In the genomic region with DNA sequence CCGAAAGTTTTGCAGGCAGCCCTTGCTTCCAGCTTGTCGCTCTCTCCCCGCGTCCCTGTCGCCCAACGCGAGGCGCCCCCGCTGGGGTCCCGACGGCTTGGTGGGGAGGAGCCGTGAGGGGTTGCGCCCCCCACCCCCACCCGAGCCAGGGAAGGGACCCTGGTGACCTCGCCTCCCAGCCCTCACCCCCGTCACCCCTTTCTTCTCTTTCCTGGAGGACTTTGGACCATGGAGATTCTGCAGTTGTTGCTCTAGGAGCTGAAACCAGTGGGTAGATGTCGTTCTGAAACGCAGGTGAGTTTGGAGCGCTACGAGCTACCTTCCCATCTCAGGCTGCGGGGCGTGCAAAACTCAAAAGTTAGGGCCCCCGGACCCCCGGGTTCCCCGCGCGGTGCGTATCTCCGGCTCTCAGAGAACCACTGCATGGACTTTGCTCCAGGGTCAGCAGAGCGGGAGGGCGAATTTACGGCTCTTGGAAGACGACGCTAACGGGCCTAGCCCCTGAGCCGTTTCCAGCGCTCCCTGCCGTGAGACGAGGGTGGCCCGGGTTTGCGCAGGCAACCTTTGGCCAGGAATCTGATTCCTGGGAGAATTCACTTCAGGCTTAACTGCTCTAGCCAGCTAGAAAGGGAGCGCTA, we compare ENCODE assay signal across 8 cellular contexts. TPM values are rescaled to one million over a fixed set of nuclear protein-coding genes. Genes with fewer than 3 reads are reported as not detected.
DNase-seq lines count a peak whose midpoint lies in the region; ATAC-seq and TF ChIP-seq lines count a peak whose summit lies in the region.

No MANE protein-coding gene starts in this region.

- intact Hi-C loops in left colon (cut with DNase I, micrococcal nuclease), result loop anchor here in 1 of 2 donors (5.0 kb wide), 1 partner anchor 135 kb away; no protein-coding TSS in a partner anchor

- H3K9me3 Mint-ChIP-seq in stimulated activated effector memory CD8-positive, alpha-beta T cell treated with anti-CD3 and anti-CD28 coated beads, Interleukin-12 subunit alpha, Interleukin-12 subunit beta, amount 100 ng/mL, for 72 hours, result no peaks in the 10 kb centered on the region

- ATAC-seq in left colon (peak; percentile 71), GM18909 (IDR thresholded peaks at IDR 0.05; ENCODE audit: poor library complexity, unreplicated experiment) (no peak)
- ATAC-seq in stimulated activated effector memory CD8-positive, alpha-beta T cell treated with anti-CD3 and anti-CD28 coated beads, Interleukin-12 subunit alpha, Interleukin-12 subunit beta, amount 100 ng/mL, for 72 hours, result no peak

- H3K36me3 Mint-ChIP-seq in stimulated activated effector memory CD8-positive, alpha-beta T cell treated with anti-CD3 and anti-CD28 coated beads, Interleukin-12 subunit alpha, Interleukin-12 subunit beta, amount 100 ng/mL, for 72 hours, result no peaks in the 10 kb centered on the region

- H3K4me3 Mint-ChIP-seq in stimulated activated effector memory CD8-positive, alpha-beta T cell treated with anti-CD3 and anti-CD28 coated beads, Interleukin-12 subunit alpha, Interleukin-12 subunit beta, amount 100 ng/mL, for 72 hours, result peak overlapping the region; percentile 94

- peaks cover 4% of the 10 kb centered on the region; the same call in 1 of the 2 replicates for H3K27me3 ChIP-seq in H7 (ENCODE audit: control insufficient read depth, insufficient read depth, low read length)

- H3K36me3 ChIP-seq in H7 (replicated peaks; ENCODE audit: control insufficient read depth, insufficient read depth, low read length), result no peaks in the 10 kb centered on the region; the same call in 1 of the 2 replicates

- no peak for DNase-seq in AG09319 (ENCODE audit: extremely low read depth, low read depth)
- peak; percentile 72 for DNase-seq in H7
- DNase-seq in RKO (ENCODE audit: low spot score), result peak; percentile 81
- DNase-seq in central memory CD4-positive, alpha-beta T cell, result peak; percentile 14
- peak; percentile 66 to 77 for DNase-seq in left colon
- DNase-seq in stimulated activated effector memory CD8-positive, alpha-beta T cell treated with anti-CD3 and anti-CD28 coated beads, Interleukin-12 subunit alpha, Interleukin-12 subunit beta, amount 100 ng/mL, for 72 hours (ENCODE audit: low spot score in 2 of 2), result no peak
- no peak for DNase-seq in GM10248 (ENCODE audit: extremely low spot score)

- CTCF ChIA-PET in GM10248 (lab: Yijun Ruan, JAX), result interaction anchor here (0.5 to 2.1 kb wide), 8 partner anchors 9 to 1045 kb away, joined by 3 to 20 read pairs (median 4); no protein-coding TSS in a partner anchor

- POLR2A ChIA-PET in GM10248 (lab: Yijun Ruan, JAX), result no interaction called here

- H3K4me3 ChIP-seq in H7 (ENCODE audit: insufficient read depth, low read depth, low read length), result peak overlapping the region; percentile 79

- peaks cover 45% of the 10 kb centered on the region for H3K4me1 Mint-ChIP-seq in stimulated activated effector memory CD8-positive, alpha-beta T cell treated with anti-CD3 and anti-CD28 coated beads, Interleukin-12 subunit alpha, Interleukin-12 subunit beta, amount 100 ng/mL, for 72 hours

- TF ChIP-seq CTCF in AG09319 (IDR thresholded peaks at IDR 0.05; ENCODE audit: low read depth, low read length) (peak; percentile 9), GM10248 (IDR thresholded peaks at IDR 0.05; ENCODE audit: control extremely low read depth, extremely low read depth, low read depth, missing control alignments) (no peak)

- no peak overlapping the region for H3K27ac Mint-ChIP-seq in stimulated activated effector memory CD8-positive, alpha-beta T cell treated with anti-CD3 and anti-CD28 coated beads, Interleukin-12 subunit alpha, Interleukin-12 subunit beta, amount 100 ng/mL, for 72 hours

RNA-seq across cellular contexts. Expression of a gene that starts 0.7 kb away (rescaled TPM):
- total RNA-seq in H7 (2014; rRNA removed; shearing (Covaris generic)), result 10.8 and 12.7 TPM in 2 replicates
- 10 to 100 TPM; 19.6 to 22.1 TPM for total RNA-seq in left colon

Comparison
In these comparisons a context has a peak if more than half of its experiments do, and no peak if none do; other contexts are left out.
1. DNase-seq: peak in H7 (single experiment), RKO (single experiment), central memory CD4-positive, alpha-beta T cell (single experiment) and left colon (2 of 2); none in AG09319 (single experiment), stimulated activated effector memory CD8-positive, alpha-beta T cell treated with anti-CD3 and anti-CD28 coated beads, Interleukin-12 subunit alpha, Interleukin-12 subunit beta, amount 100 ng/mL, for 72 hours (0 of 2) and GM10248 (single experiment).